8 cellular contexts compared by ENCODE assay signal in the genomic region with DNA sequence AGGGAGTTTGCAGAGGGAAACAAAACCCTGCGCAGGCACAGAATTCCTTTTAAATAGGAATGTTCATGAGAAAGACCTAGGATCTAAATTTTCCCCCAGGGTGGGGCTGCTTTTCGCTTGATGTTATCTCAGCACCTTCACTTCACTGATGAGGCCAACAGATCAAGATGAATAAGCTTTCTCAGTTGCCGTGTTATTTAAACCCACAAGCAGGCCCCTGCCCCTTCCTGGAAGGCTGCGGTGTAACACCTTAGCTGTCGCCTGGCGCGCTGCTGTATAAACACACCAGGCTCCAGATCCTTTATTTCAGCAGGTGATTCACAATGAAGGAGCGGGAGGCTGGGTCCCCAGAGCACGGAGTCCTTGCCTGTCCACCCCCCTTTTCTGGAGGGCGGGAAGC.
DNase-seq lines count a peak whose midpoint lies in the region; ATAC-seq and TF ChIP-seq lines count a peak whose summit lies in the region.
"Had no signal": no experiment of that assay in that cellular context is flagged by ENCODE, and none has a peak within 500 bp of the region (broad histone marks: within the 10 kb centered on the region; RNA-seq: fewer than 3 reads in every experiment).

No MANE protein-coding gene starts in this region.

- H3F3A ChIP-seq in SK-N-SH (replicated peaks; ENCODE audit: insufficient read depth) = no peaks in the 10 kb centered on the region

- H3K9ac ChIP-seq in SK-N-SH = no peak overlapping the region

- 17 to 53% (median 35%) methylated on average over 10 of the region's 10 CpGs for WGBS in stomach, 5 donors
- 51% methylated on average over 10 of the region's 10 CpGs for WGBS in SK-N-SH (ENCODE audit: low lambda C conversion rate)

- peak overlapping the region; percentile 48 to 82 (median 72) for H3K4me3 Mint-ChIP-seq in naive thymus-derived CD8-positive, alpha-beta T cell
- H3K4me3 Mint-ChIP-seq: nephron progenitor cell had no signal

- peak; percentile 98 for ATAC-seq in naive thymus-derived CD8-positive, alpha-beta T cell
- no peak for ATAC-seq in HG02981 (IDR thresholded peaks at IDR 0.05; ENCODE audit: unreplicated experiment)
- no peak for ATAC-seq in HG03097 (IDR thresholded peaks at IDR 0.05; ENCODE audit: low FRiP score, unreplicated experiment)

- H3K4me2 ChIP-seq in SK-N-SH = no peak overlapping the region

- no peak for TF ChIP-seq POLR2A in stomach (IDR thresholded peaks at IDR 0.05)

- H3K27ac ChIP-seq in stomach = no peak overlapping the region
- H3K27ac ChIP-seq in SK-N-SH (ENCODE audit: low read depth in 2 of 2, low read length in 1 of 2) = no peak overlapping the region

- H3K4me1 Mint-ChIP-seq in naive thymus-derived CD8-positive, alpha-beta T cell = peaks cover 34 to 75% (median 58%) of the 10 kb centered on the region in 4 donors

- no peak for TF ChIP-seq EP300 in stomach (IDR thresholded peaks at IDR 0.05)
- TF ChIP-seq EP300 in SK-N-SH (IDR thresholded peaks at IDR 0.05; ENCODE audit: borderline replicate concordance in 1 of 2, low read depth in 1 of 2, low read length in 1 of 2) = no peak

- intact Hi-C loops in stomach (cut with DNase I; ENCODE audit: low total_unique reads) = no loop called here

- TF ChIP-seq CTCF in stomach (IDR thresholded peaks at IDR 0.05) (no peak), SK-N-SH (IDR thresholded peaks at IDR 0.05) (no peak)

- no peak for TF ChIP-seq RAD21 in SK-N-SH (IDR thresholded peaks at IDR 0.05; ENCODE audit: low read length)

- no peaks in the 10 kb centered on the region for H3K36me3 Mint-ChIP-seq in naive thymus-derived CD8-positive, alpha-beta T cell

- H3K9me2 ChIP-seq in SK-N-SH = no peaks in the 10 kb centered on the region

- no peaks in the 10 kb centered on the region for H3K79me2 ChIP-seq in SK-N-SH (ENCODE audit: insufficient read depth)

- no peaks in the 10 kb centered on the region for H4K20me1 ChIP-seq in SK-N-SH (ENCODE audit: insufficient read depth)

- H3K27me3 ChIP-seq in stomach (no peaks in the 10 kb centered on the region), SK-N-SH (ENCODE audit: insufficient read depth) (no peaks in the 10 kb centered on the region)

- peaks cover 0 to 12% (median 2%) of the 10 kb centered on the region in 4 donors for H3K4me1 ChIP-seq in stomach
- no peaks in the 10 kb centered on the region for H3K4me1 ChIP-seq in SK-N-SH (ENCODE audit: control insufficient read depth in 1 of 2, insufficient read depth in 2 of 2, low read depth in 1 of 2, low read length in 1 of 2)

- peaks cover 0 to 3% (median 0%) of the 10 kb centered on the region in 9 donors for H3K9me3 Mint-ChIP-seq in naive thymus-derived CD8-positive, alpha-beta T cell

- no peaks in the 10 kb centered on the region for H3K36me3 ChIP-seq in stomach
- no peaks in the 10 kb centered on the region for H3K36me3 ChIP-seq in SK-N-SH (replicated peaks in 1 of 2; ENCODE audit: control insufficient read depth in 1 of 2, insufficient read depth in 2 of 2, low read length in 1 of 2)

- H3K27me3 Mint-ChIP-seq in naive thymus-derived CD8-positive, alpha-beta T cell = no peaks in the 10 kb centered on the region

- H3K9me3 ChIP-seq in stomach (no peaks in the 10 kb centered on the region), SK-N-SH (no peaks in the 10 kb centered on the region)

- POLR2A ChIA-PET in naive thymus-derived CD8-positive, alpha-beta T cell (lab: Charles Lee) = interaction anchor here (0.7 to 2.4 kb wide), 23 partner anchors 9 to 640 kb away, joined by 3 to 38 read pairs (median 5); partner anchors contain the start of gene FUT8
- POLR2A ChIA-PET in SK-N-SH (lab: Yijun Ruan, JAX) = no interaction called here

- no peak overlapping the region for H2AFZ ChIP-seq in SK-N-SH (ENCODE audit: low read depth)

- H3K4me3 ChIP-seq in stomach = no peak overlapping the region
- no peak overlapping the region for H3K4me3 ChIP-seq in SK-N-SH (ENCODE audit: low read depth in 2 of 2, low read length in 1 of 2)

- peak overlapping the region; percentile 84 to 97 (median 93) for H3K27ac Mint-ChIP-seq in naive thymus-derived CD8-positive, alpha-beta T cell
- H3K27ac Mint-ChIP-seq: nephron progenitor cell had no signal

- CTCF ChIA-PET in SK-N-SH (lab: Yijun Ruan, JAX) = no interaction called here

- peak; percentile 9 to 58 for DNase-seq in NCI-H526 (lab: John Stamatoyannopoulos, UW)
- DNase-seq in activated T-cell treated with anti-CD3 and anti-CD28 coated beads for 1 hour (ENCODE audit: low read depth) = peak; percentile 56
- peak; percentile 16 to 83 (median 64) for DNase-seq in naive thymus-derived CD8-positive, alpha-beta T cell
- DNase-seq in stomach = peak; percentile 47
- DNase-seq in SK-N-SH = no peak
- DNase-seq: nephron progenitor cell had no signal

TF ChIP-seq in SK-N-SH, 30 proteins besides CTCF, POLR2A, EP300 and RAD21:
- TF ChIP-seq, protein P1, sequence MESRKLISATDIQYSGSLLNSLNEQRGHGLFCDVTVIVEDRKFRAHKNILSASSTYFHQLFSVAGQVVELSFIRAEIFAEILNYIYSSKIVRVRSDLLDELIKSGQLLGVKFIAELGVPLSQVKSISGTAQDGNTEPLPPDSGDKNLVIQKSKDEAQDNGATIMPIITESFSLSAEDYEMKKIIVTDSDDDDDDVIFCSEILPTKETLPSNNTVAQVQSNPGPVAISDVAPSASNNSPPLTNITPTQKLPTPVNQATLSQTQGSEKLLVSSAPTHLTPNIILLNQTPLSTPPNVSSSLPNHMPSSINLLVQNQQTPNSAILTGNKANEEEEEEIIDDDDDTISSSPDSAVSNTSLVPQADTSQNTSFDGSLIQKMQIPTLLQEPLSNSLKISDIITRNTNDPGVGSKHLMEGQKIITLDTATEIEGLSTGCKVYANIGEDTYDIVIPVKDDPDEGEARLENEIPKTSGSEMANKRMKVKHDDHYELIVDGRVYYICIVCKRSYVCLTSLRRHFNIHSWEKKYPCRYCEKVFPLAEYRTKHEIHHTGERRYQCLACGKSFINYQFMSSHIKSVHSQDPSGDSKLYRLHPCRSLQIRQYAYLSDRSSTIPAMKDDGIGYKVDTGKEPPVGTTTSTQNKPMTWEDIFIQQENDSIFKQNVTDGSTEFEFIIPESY (IDR thresholded peaks at IDR 0.05; ENCODE audit: borderline replicate concordance, low read depth) = no peak
- TF ChIP-seq SMC3 (IDR thresholded peaks at IDR 0.05; ENCODE audit: low read depth, low read length) (no peak), CHD2 (IDR thresholded peaks at IDR 0.05; ENCODE audit: low read length, partially characterized antibody) (no peak), GATA2 (CRISPR knock-in tag; IDR thresholded peaks at IDR 0.05) (no peak), POLR2AphosphoS5 (IDR thresholded peaks at IDR 0.05; ENCODE audit: low read depth, low read length) (no peak), GABPA (IDR thresholded peaks at IDR 0.05; ENCODE audit: low read depth) (no peak), MEF2A (IDR thresholded peaks at IDR 0.05; ENCODE audit: borderline replicate concordance, low read depth) (no peak), NFIC (IDR thresholded peaks at IDR 0.05; ENCODE audit: borderline replicate concordance) (no peak), FOSL2 (IDR thresholded peaks at IDR 0.05; ENCODE audit: borderline replicate concordance, low read depth) (no peak), NRF1 (IDR thresholded peaks at IDR 0.05; ENCODE audit: low read depth, low read length) (no peak), RFX5 (IDR thresholded peaks at IDR 0.05; ENCODE audit: low read length) (no peak), TAF1 (IDR thresholded peaks at IDR 0.05; ENCODE audit: borderline replicate concordance, low read depth, low read length) (no peak), SIN3A (IDR thresholded peaks at IDR 0.05; ENCODE audit: borderline replicate concordance, low read depth, low read length) (no peak)
- TF ChIP-seq, protein P2, sequence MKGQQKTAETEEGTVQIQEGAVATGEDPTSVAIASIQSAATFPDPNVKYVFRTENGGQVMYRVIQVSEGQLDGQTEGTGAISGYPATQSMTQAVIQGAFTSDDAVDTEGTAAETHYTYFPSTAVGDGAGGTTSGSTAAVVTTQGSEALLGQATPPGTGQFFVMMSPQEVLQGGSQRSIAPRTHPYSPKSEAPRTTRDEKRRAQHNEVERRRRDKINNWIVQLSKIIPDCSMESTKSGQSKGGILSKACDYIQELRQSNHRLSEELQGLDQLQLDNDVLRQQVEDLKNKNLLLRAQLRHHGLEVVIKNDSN (IDR thresholded peaks at IDR 0.05; ENCODE audit: borderline replicate concordance, low read depth) = no peak
TF ChIP-seq in SK-N-SH: peak in this region for 0.

Comparison
In these comparisons a context has a peak if more than half of its experiments do, and no peak if none do; other contexts are left out.
1. ATAC-seq: peak in naive thymus-derived CD8-positive, alpha-beta T cell (2 of 2); none in HG02981 (single experiment) and HG03097 (single experiment).